ENCODE assay signal across 8 cellular contexts in the genomic region with DNA sequence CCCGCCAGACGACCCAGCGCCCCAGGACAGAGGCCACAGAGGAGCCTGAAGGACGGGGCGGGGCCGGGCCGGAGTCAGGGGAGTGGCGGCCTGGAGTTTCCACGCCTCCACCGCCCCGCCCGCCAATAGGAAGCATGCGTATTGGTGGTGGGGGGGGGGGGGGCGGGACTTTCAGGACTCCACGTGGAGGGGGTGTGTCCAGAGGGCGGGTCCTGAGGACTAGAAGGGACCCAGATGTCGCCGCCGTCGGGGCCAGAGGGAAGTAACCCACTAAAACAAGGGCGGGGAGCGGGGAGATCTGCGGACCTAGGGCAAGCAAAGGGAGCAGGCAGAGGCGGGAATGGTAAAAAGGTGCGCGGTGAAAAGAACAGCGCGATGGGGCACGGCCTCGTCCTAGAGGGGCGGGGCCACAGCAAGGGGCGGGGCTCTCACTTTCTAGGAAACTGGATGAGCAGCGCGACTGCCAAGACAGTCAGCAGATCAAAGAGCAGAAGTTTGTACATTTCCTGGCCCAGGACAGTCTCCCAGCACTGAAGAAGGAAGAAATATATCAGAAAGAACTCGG. TPM values are rescaled to one million over a fixed set of nuclear protein-coding genes. Genes with fewer than 3 reads are reported as not detected.
DNase-seq lines count a peak whose midpoint lies in the region; ATAC-seq and TF ChIP-seq lines count a peak whose summit lies in the region.

No MANE protein-coding gene starts in this region.

- DNase-seq in NCI-H1694 treated with DMSO at 0.1 percent for 48 hours (lab: John Stamatoyannopoulos, UW) (peak; percentile 4), NCI-H1694 (lab: John Stamatoyannopoulos, UW) (no peak), RPMI7951 (ENCODE audit: low read depth) (peak; percentile 40), foreskin fibroblast (peak; percentile 50 to 79), occipital lobe (lab: John Stamatoyannopoulos, UW) (peak; percentile 50)
- DNase-seq in activated T-helper 1 cell treated with anti-CD3 and anti-CD28 coated beads, Interleukin-2, amount 50 U/mL, for 16 hours (ENCODE audit: low read depth in 1 of 2, low spot score in 1 of 2) = peak; percentile 43 to 63

- H3K4me1 ChIP-seq in subcutaneous abdominal adipose tissue (ENCODE audit: control insufficient read depth in 5 of 5, insufficient read depth in 5 of 5, low read length in 5 of 5) = peaks cover 15 to 50% (median 43%) of the 10 kb centered on the region in 5 donors

- H3K36me3 ChIP-seq in subcutaneous abdominal adipose tissue (ENCODE audit: control insufficient read depth in 5 of 5, insufficient read depth in 5 of 5, low read length in 5 of 5) = peaks cover 0 to 9% (median 6%) of the 10 kb centered on the region in 5 donors

- no peak for TF ChIP-seq CTCF in foreskin fibroblast (IDR thresholded peaks at IDR 0.05; ENCODE audit: low read depth, low read length)

- H3K9ac ChIP-seq in subcutaneous abdominal adipose tissue (ENCODE audit: low read length in 5 of 5) = no peak overlapping the region

- no peak overlapping the region for H3K27ac ChIP-seq in subcutaneous abdominal adipose tissue (ENCODE audit: low read depth, low read length)

- H3K4me3 ChIP-seq in foreskin fibroblast (ENCODE audit: low read depth in 1 of 2, low read length in 2 of 2) (peak overlapping the region; percentile 31 to 59), subcutaneous abdominal adipose tissue (ENCODE audit: low read depth in 1 of 5, low read length in 5 of 5) (peak overlapping the region; percentile 55 to 66 (median 58))

- no peaks in the 10 kb centered on the region for H3K9me3 ChIP-seq in subcutaneous abdominal adipose tissue (ENCODE audit: control insufficient read depth in 5 of 5, low read length in 5 of 5)

- peaks cover 0 to 10% (median 7%) of the 10 kb centered on the region in 5 donors for H3K27me3 ChIP-seq in subcutaneous abdominal adipose tissue (ENCODE audit: control insufficient read depth in 5 of 5, insufficient read depth in 4 of 5, low read length in 5 of 5)

- no peak for ATAC-seq in GM19324 (IDR thresholded peaks at IDR 0.05; ENCODE audit: low FRiP score, unreplicated experiment)

RNA-seq across cellular contexts. Expression of a gene that starts 2.8 kb away (rescaled TPM):
- 13.1 and 15.4 TPM in 2 replicates for total RNA-seq in RPMI7951 (2014; rRNA removed; shearing (Covaris generic))
- total RNA-seq in occipital lobe = 4.2 TPM

RNA-seq across cellular contexts. Expression of a gene that starts 10.6 kb away (rescaled TPM):
- total RNA-seq in RPMI7951 (2014; rRNA removed; shearing (Covaris generic)) = 3.8 TPM in 1 of 2 replicates, not detected in the other
- not detected for total RNA-seq in occipital lobe

RNA-seq across cellular contexts. Expression of a gene that starts 24.8 kb away (rescaled TPM):
- total RNA-seq in RPMI7951 (2014; rRNA removed; shearing (Covaris generic)) = 9.6 and 12.3 TPM in 2 replicates
- 4.4 TPM for total RNA-seq in occipital lobe

RNA-seq across cellular contexts. Expression of a gene that starts 27.1 kb away (rescaled TPM):
- 174 and 183 TPM in 2 replicates for total RNA-seq in RPMI7951 (2014; rRNA removed; shearing (Covaris generic))
- total RNA-seq in occipital lobe = 19.2 TPM

RNA-seq across cellular contexts. Expression of a gene that starts 28.8 kb away (rescaled TPM):
- total RNA-seq in RPMI7951 (2014; rRNA removed; shearing (Covaris generic)) = 125 and 166 TPM in 2 replicates
- 34.2 TPM for total RNA-seq in occipital lobe
